Comparison of ENCODE assay signal across 11 cellular contexts in the genomic region with DNA sequence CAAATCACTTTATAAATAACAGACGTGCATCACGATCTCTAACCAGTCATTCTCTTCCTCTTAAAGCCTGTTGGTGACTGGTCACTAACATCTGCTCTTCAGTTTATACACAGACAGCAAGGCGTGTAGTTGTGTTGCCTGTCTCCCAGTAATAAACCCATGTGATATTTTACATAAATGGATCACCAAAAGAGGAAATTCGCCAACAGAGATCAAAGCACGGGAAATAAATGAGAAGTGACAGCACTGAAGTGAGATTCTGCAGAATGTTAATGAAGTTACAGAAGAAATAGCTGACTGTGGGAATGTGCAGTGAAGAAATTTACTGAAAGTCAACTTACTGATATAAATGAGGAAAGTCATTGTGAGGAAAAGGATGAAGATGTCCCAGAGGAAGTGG. TPM values are rescaled to one million over a fixed set of nuclear protein-coding genes. Genes with fewer than 3 reads are reported as not detected.
DNase-seq lines count a peak whose midpoint lies in the region; ATAC-seq lines count a peak whose summit lies in the region.
"Had no signal": no experiment of that assay in that cellular context is flagged by ENCODE, and none has a peak within 500 bp of the region (broad histone marks: within the 10 kb centered on the region; RNA-seq: fewer than 3 reads in every experiment).

No MANE protein-coding gene starts in this region.

- no peaks in the 10 kb centered on the region for H3K9me3 Mint-ChIP-seq in activated naive CD8-positive, alpha-beta T cell (ENCODE audit: low read depth)
- H3K9me3 Mint-ChIP-seq in activated naive CD8-positive, alpha-beta T cell treated with anti-CD3 and anti-CD28 coated beads for 36 hours, result no peaks in the 10 kb centered on the region
- H3K9me3 Mint-ChIP-seq in activated naive CD8-positive, alpha-beta T cell treated with anti-CD3 and anti-CD28 coated beads, Interleukin-2, amount 50 U/mL, for 24 hours, result no peaks in the 10 kb centered on the region
- no peaks in the 10 kb centered on the region for H3K9me3 Mint-ChIP-seq in stimulated activated effector memory CD8-positive, alpha-beta T cell treated with anti-CD3 and anti-CD28 coated beads, Interleukin-12 subunit alpha, Interleukin-12 subunit beta, amount 100 ng/mL, for 72 hours

- peaks cover 27% of the 10 kb centered on the region for H3K4me1 Mint-ChIP-seq in activated naive CD8-positive, alpha-beta T cell (ENCODE audit: low read depth)
- H3K4me1 Mint-ChIP-seq in activated naive CD8-positive, alpha-beta T cell treated with anti-CD3 and anti-CD28 coated beads for 36 hours, result peaks cover 18% of the 10 kb centered on the region
- H3K4me1 Mint-ChIP-seq in activated naive CD8-positive, alpha-beta T cell treated with anti-CD3 and anti-CD28 coated beads, Interleukin-2, amount 50 U/mL, for 24 hours, result peaks cover 37% of the 10 kb centered on the region
- H3K4me1 Mint-ChIP-seq in stimulated activated effector memory CD8-positive, alpha-beta T cell treated with anti-CD3 and anti-CD28 coated beads, Interleukin-12 subunit alpha, Interleukin-12 subunit beta, amount 100 ng/mL, for 72 hours, result peaks cover 27% of the 10 kb centered on the region

- H3K27me3 Mint-ChIP-seq in activated naive CD8-positive, alpha-beta T cell, result no peaks in the 10 kb centered on the region
- no peaks in the 10 kb centered on the region for H3K27me3 Mint-ChIP-seq in activated naive CD8-positive, alpha-beta T cell treated with anti-CD3 and anti-CD28 coated beads for 36 hours
- no peaks in the 10 kb centered on the region for H3K27me3 Mint-ChIP-seq in activated naive CD8-positive, alpha-beta T cell treated with anti-CD3 and anti-CD28 coated beads, Interleukin-2, amount 50 U/mL, for 24 hours

- no peak for DNase-seq in activated naive CD8-positive, alpha-beta T cell treated with anti-CD3 and anti-CD28 coated beads for 36 hours
- DNase-seq in activated naive CD8-positive, alpha-beta T cell treated with anti-CD3 and anti-CD28 coated beads, Interleukin-2, amount 50 U/mL, for 24 hours, result no peak
- no peak for DNase-seq in stimulated activated effector memory CD8-positive, alpha-beta T cell treated with anti-CD3 and anti-CD28 coated beads, Interleukin-12 subunit alpha, Interleukin-12 subunit beta, amount 100 ng/mL, for 72 hours (ENCODE audit: low spot score in 2 of 2)
- DNase-seq in NCI-H1436 treated with DMSO at 0.1 percent for 48 hours (lab: John Stamatoyannopoulos, UW) (no peak), HCEC 1CT (no peak), NCI-H524 treated with DMSO at 0.1 percent for 48 hours (lab: John Stamatoyannopoulos, UW) (no peak)
- DNase-seq: hypothalamus, midbrain, NCI-H510A had no signal

- ATAC-seq in activated naive CD8-positive, alpha-beta T cell treated with anti-CD3 and anti-CD28 coated beads, Interleukin-2, amount 50 U/mL, for 24 hours, result no peak
- no peak for ATAC-seq in stimulated activated effector memory CD8-positive, alpha-beta T cell treated with anti-CD3 and anti-CD28 coated beads, Interleukin-12 subunit alpha, Interleukin-12 subunit beta, amount 100 ng/mL, for 72 hours

- no peaks in the 10 kb centered on the region for H3K9me3 ChIP-seq in KOPT-K1 (ENCODE audit: insufficient read depth, low read length, poor library complexity, severe bottlenecking)

- H3K36me3 Mint-ChIP-seq in activated naive CD8-positive, alpha-beta T cell, result peaks cover 8% of the 10 kb centered on the region
- H3K36me3 Mint-ChIP-seq in activated naive CD8-positive, alpha-beta T cell treated with anti-CD3 and anti-CD28 coated beads for 36 hours, result peaks cover 5% of the 10 kb centered on the region
- H3K36me3 Mint-ChIP-seq in activated naive CD8-positive, alpha-beta T cell treated with anti-CD3 and anti-CD28 coated beads, Interleukin-2, amount 50 U/mL, for 24 hours (ENCODE audit: low read depth), result peaks cover 8% of the 10 kb centered on the region
- peaks cover 6% of the 10 kb centered on the region for H3K36me3 Mint-ChIP-seq in stimulated activated effector memory CD8-positive, alpha-beta T cell treated with anti-CD3 and anti-CD28 coated beads, Interleukin-12 subunit alpha, Interleukin-12 subunit beta, amount 100 ng/mL, for 72 hours

- no peaks in the 10 kb centered on the region for H3K36me3 ChIP-seq in KOPT-K1 (ENCODE audit: insufficient read depth, low read length)

- peak overlapping the region; percentile 46 for H3K27ac ChIP-seq in KOPT-K1 (ENCODE audit: low read depth, low read length, poor library complexity, severe bottlenecking)

- H3K4me3 Mint-ChIP-seq in activated naive CD8-positive, alpha-beta T cell, result peak overlapping the region; percentile 6
- no peak overlapping the region for H3K4me3 Mint-ChIP-seq in activated naive CD8-positive, alpha-beta T cell treated with anti-CD3 and anti-CD28 coated beads for 36 hours
- H3K4me3 Mint-ChIP-seq in activated naive CD8-positive, alpha-beta T cell treated with anti-CD3 and anti-CD28 coated beads, Interleukin-2, amount 50 U/mL, for 24 hours, result no peak overlapping the region
- no peak overlapping the region for H3K4me3 Mint-ChIP-seq in stimulated activated effector memory CD8-positive, alpha-beta T cell treated with anti-CD3 and anti-CD28 coated beads, Interleukin-12 subunit alpha, Interleukin-12 subunit beta, amount 100 ng/mL, for 72 hours

- peak overlapping the region; percentile 1 for H3K27ac Mint-ChIP-seq in activated naive CD8-positive, alpha-beta T cell
- no peak overlapping the region for H3K27ac Mint-ChIP-seq in activated naive CD8-positive, alpha-beta T cell treated with anti-CD3 and anti-CD28 coated beads for 36 hours
- H3K27ac Mint-ChIP-seq in activated naive CD8-positive, alpha-beta T cell treated with anti-CD3 and anti-CD28 coated beads, Interleukin-2, amount 50 U/mL, for 24 hours, result peak overlapping the region; percentile 19
- peak overlapping the region; percentile 26 for H3K27ac Mint-ChIP-seq in stimulated activated effector memory CD8-positive, alpha-beta T cell treated with anti-CD3 and anti-CD28 coated beads, Interleukin-12 subunit alpha, Interleukin-12 subunit beta, amount 100 ng/mL, for 72 hours

RNA-seq across cellular contexts. Expression of a gene that starts 47.0 kb away (rescaled TPM):
- total RNA-seq in activated naive CD8-positive, alpha-beta T cell treated with anti-CD3 and anti-CD28 coated beads for 36 hours, result 10 to 100 TPM; 28.7 to 31.5 TPM
